ENCODE assay signal across 8 cellular contexts in genomic region chr1:51192213-51192843, GRCh38. TPM values are rescaled to one million over a fixed set of nuclear protein-coding genes. Genes with fewer than 3 reads are reported as not detected.
DNase-seq lines count a peak whose midpoint lies in the region; ATAC-seq, FAIRE-seq and TF ChIP-seq lines count a peak whose summit lies in the region.

No MANE protein-coding gene starts in this region.

- H3K4me3 Mint-ChIP-seq in effector memory CD8-positive, alpha-beta T cell, result no peak overlapping the region
- no peak overlapping the region for H3K4me3 Mint-ChIP-seq in mesothelial cell of epicardium

- H3K4me3 ChIP-seq in AG10803 (ENCODE audit: low read length), result no peak overlapping the region

- no peaks in the 10 kb centered on the region for H3K4me1 Mint-ChIP-seq in effector memory CD8-positive, alpha-beta T cell (ENCODE audit: low read depth in 2 of 2)
- peaks cover 16% of the 10 kb centered on the region for H3K4me1 Mint-ChIP-seq in mesothelial cell of epicardium

- H3K27ac Mint-ChIP-seq in effector memory CD8-positive, alpha-beta T cell, result no peak overlapping the region
- H3K27ac Mint-ChIP-seq in mesothelial cell of epicardium, result no peak overlapping the region

- peak; percentile 95 for TF ChIP-seq CTCF in AG10803 (conservative IDR thresholded peaks at IDR 0.05; ENCODE audit: low read length)
- peak; percentile 71 for TF ChIP-seq CTCF in mesothelial cell of epicardium (IDR thresholded peaks at IDR 0.05; ENCODE audit: unreplicated experiment)

- peak; percentile 67 for FAIRE-seq in GM19239 (lab: Jason Lieb, UNC)

- no peaks in the 10 kb centered on the region for H3K9me3 Mint-ChIP-seq in effector memory CD8-positive, alpha-beta T cell
- no peaks in the 10 kb centered on the region for H3K9me3 Mint-ChIP-seq in mesothelial cell of epicardium

- no peaks in the 10 kb centered on the region for H3K36me3 Mint-ChIP-seq in effector memory CD8-positive, alpha-beta T cell (ENCODE audit: insufficient read depth)
- no peaks in the 10 kb centered on the region for H3K36me3 Mint-ChIP-seq in mesothelial cell of epicardium

- DNase-seq in AG10803 (ENCODE audit: low read depth) (peak; percentile 88), GM19239 (ENCODE audit: insufficient read length, low spot score) (peak; percentile 28), NCI-H345 (lab: John Stamatoyannopoulos, UW) (peak; percentile 64), mesothelial cell of epicardium (ENCODE audit: low spot score in 2 of 2, unreplicated experiment in 2 of 2) (peak; percentile 26 to 71)
- peak; percentile 54 for DNase-seq in activated CD4-positive, alpha-beta T cell treated with anti-CD3 and anti-CD28 coated beads, Interleukin-2, amount 50 U/mL, for 1 hour
- DNase-seq in effector memory CD8-positive, alpha-beta T cell, result peak; percentile 35 to 49 (median 46)
- peak; percentile 37 for DNase-seq in stimulated activated CD8-positive, alpha-beta memory T cell treated with anti-CD3 and anti-CD28 coated beads, Interleukin-7, amount 100 ng/mL, for 24 hours (ENCODE audit: low read depth)

- peak; percentile 47 for ATAC-seq in effector memory CD8-positive, alpha-beta T cell (replicated peaks)
- ATAC-seq in GM18502 (IDR thresholded peaks at IDR 0.05; ENCODE audit: poor library complexity, unreplicated experiment), result no peak

- no peaks in the 10 kb centered on the region for H3K27me3 Mint-ChIP-seq in effector memory CD8-positive, alpha-beta T cell
- H3K27me3 Mint-ChIP-seq in mesothelial cell of epicardium (ENCODE audit: low read depth), result peaks cover 2% of the 10 kb centered on the region

RNA-seq across cellular contexts. Expression of gene RNF11, which starts 43.7 kb away (rescaled TPM):
- total RNA-seq in mesothelial cell of epicardium, result 68.5 to 76.7 TPM (median 71.2 TPM) in 3 replicates

Comparison
In these comparisons a context has a peak if more than half of its experiments do, and no peak if none do; other contexts are left out.
1. DNase-seq: peak in every context shown above with its lines; median percentile 88 in AG10803; 64 in NCI-H345; 54 in activated CD4-positive, alpha-beta T cell treated with anti-CD3 and anti-CD28 coated beads, Interleukin-2, amount 50 U/mL, for 1 hour; 48 in mesothelial cell of epicardium; 46 in effector memory CD8-positive, alpha-beta T cell; 37 in stimulated activated CD8-positive, alpha-beta memory T cell treated with anti-CD3 and anti-CD28 coated beads, Interleukin-7, amount 100 ng/mL, for 24 hours; 28 in GM19239.